ENCODE assay signal across 2 cellular contexts in the genomic region with DNA sequence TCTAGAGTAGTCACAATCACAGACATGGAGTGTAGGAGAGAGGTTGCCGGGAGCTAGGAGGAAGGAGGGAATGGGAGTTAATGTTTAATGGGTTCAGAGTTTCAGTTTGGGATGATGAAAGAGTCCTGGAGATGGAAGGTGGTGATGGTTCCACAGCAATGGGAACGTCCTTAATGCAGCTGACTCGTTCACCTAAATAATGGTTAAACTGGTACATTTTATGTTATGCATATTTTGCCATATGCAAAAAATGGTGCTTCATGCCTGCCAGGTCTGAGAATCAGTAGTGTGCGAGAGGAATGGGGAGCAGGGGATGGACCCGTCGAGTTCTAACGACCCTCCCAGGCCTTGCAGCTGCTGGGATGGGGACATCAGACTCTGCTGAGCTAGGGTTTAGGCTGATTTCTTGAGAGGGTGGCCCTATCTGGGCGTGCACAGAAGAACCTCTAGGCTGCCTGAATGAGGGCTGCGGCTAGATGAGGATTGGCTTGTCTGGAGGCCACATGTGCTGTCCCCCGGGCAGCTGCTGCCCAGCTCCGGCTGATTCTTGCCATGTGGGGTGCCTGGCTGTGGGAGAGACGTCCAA.
TF ChIP-seq lines count a peak whose summit lies in the region.

No MANE protein-coding gene starts in this region.

TF ChIP-seq in SK-N-SH, 30 proteins besides CTCF, POLR2A, EP300 and RAD21:
- TF ChIP-seq FOSL2 (IDR thresholded peaks at IDR 0.05; ENCODE audit: borderline replicate concordance, low read depth) = no peak
- no peak for TF ChIP-seq YY1 (IDR thresholded peaks at IDR 0.05; ENCODE audit: low read depth)
- peak; percentile 59; the same call in 1 of the 2 replicates for TF ChIP-seq MXI1 (IDR thresholded peaks at IDR 0.05; ENCODE audit: low read depth, low read length)
- TF ChIP-seq SIN3A (IDR thresholded peaks at IDR 0.05; ENCODE audit: borderline replicate concordance, low read depth, low read length) = no peak
TF ChIP-seq in SK-N-SH: peak in this region for 1.

TF ChIP-seq in SK-N-SH treated with all-trans-retinoic acid at 6 μM for 48 hours, 23 proteins besides CTCF, POLR2A, EP300 and RAD21:
- no peak for TF ChIP-seq ZNF8 (CRISPR knock-in tag; IDR thresholded peaks at IDR 0.05)
- no peak for TF ChIP-seq ZNF70 (CRISPR knock-in tag; IDR thresholded peaks at IDR 0.05)
- TF ChIP-seq, protein P1, sequence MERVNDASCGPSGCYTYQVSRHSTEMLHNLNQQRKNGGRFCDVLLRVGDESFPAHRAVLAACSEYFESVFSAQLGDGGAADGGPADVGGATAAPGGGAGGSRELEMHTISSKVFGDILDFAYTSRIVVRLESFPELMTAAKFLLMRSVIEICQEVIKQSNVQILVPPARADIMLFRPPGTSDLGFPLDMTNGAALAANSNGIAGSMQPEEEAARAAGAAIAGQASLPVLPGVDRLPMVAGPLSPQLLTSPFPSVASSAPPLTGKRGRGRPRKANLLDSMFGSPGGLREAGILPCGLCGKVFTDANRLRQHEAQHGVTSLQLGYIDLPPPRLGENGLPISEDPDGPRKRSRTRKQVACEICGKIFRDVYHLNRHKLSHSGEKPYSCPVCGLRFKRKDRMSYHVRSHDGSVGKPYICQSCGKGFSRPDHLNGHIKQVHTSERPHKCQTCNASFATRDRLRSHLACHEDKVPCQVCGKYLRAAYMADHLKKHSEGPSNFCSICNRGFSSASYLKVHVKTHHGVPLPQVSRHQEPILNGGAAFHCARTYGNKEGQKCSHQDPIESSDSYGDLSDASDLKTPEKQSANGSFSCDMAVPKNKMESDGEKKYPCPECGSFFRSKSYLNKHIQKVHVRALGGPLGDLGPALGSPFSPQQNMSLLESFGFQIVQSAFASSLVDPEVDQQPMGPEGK (CRISPR knock-in tag; IDR thresholded peaks at IDR 0.05; ENCODE audit: borderline replicate concordance) = no peak
- TF ChIP-seq CSDC2 (CRISPR knock-in tag; IDR thresholded peaks at IDR 0.05) = no peak
- no peak for TF ChIP-seq SNAI2 (CRISPR knock-in tag; IDR thresholded peaks at IDR 0.05)
- TF ChIP-seq ZFP30 (CRISPR knock-in tag; IDR thresholded peaks at IDR 0.05) = no peak
- no peak for TF ChIP-seq GLIS3 (CRISPR knock-in tag; IDR thresholded peaks at IDR 0.05)
- TF ChIP-seq TCF4 (CRISPR knock-in tag; IDR thresholded peaks at IDR 0.05; ENCODE audit: borderline replicate concordance) = no peak
- no peak for TF ChIP-seq ZFP3 (CRISPR knock-in tag; IDR thresholded peaks at IDR 0.05)
- TF ChIP-seq, protein P2, sequence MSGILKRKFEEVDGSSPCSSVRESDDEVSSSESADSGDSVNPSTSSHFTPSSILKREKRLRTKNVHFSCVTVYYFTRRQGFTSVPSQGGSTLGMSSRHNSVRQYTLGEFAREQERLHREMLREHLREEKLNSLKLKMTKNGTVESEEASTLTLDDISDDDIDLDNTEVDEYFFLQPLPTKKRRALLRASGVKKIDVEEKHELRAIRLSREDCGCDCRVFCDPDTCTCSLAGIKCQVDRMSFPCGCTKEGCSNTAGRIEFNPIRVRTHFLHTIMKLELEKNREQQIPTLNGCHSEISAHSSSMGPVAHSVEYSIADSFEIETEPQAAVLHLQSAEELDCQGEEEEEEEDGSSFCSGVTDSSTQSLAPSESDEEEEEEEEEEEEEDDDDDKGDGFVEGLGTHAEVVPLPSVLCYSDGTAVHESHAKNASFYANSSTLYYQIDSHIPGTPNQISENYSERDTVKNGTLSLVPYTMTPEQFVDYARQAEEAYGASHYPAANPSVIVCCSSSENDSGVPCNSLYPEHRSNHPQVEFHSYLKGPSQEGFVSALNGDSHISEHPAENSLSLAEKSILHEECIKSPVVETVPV (CRISPR knock-in tag; IDR thresholded peaks at IDR 0.05) = no peak
- TF ChIP-seq, protein P3, sequence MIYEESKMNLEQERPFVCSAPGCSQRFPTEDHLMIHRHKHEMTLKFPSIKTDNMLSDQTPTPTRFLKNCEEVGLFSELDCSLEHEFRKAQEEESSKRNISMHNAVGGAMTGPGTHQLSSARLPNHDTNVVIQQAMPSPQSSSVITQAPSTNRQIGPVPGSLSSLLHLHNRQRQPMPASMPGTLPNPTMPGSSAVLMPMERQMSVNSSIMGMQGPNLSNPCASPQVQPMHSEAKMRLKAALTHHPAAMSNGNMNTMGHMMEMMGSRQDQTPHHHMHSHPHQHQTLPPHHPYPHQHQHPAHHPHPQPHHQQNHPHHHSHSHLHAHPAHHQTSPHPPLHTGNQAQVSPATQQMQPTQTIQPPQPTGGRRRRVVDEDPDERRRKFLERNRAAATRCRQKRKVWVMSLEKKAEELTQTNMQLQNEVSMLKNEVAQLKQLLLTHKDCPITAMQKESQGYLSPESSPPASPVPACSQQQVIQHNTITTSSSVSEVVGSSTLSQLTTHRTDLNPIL (CRISPR knock-in tag; IDR thresholded peaks at IDR 0.05; ENCODE audit: low read depth) = no peak
- TF ChIP-seq ZNF565 (CRISPR knock-in tag; conservative IDR thresholded peaks at IDR 0.05; ENCODE audit: low read depth) = no peak
- TF ChIP-seq, protein P4, sequence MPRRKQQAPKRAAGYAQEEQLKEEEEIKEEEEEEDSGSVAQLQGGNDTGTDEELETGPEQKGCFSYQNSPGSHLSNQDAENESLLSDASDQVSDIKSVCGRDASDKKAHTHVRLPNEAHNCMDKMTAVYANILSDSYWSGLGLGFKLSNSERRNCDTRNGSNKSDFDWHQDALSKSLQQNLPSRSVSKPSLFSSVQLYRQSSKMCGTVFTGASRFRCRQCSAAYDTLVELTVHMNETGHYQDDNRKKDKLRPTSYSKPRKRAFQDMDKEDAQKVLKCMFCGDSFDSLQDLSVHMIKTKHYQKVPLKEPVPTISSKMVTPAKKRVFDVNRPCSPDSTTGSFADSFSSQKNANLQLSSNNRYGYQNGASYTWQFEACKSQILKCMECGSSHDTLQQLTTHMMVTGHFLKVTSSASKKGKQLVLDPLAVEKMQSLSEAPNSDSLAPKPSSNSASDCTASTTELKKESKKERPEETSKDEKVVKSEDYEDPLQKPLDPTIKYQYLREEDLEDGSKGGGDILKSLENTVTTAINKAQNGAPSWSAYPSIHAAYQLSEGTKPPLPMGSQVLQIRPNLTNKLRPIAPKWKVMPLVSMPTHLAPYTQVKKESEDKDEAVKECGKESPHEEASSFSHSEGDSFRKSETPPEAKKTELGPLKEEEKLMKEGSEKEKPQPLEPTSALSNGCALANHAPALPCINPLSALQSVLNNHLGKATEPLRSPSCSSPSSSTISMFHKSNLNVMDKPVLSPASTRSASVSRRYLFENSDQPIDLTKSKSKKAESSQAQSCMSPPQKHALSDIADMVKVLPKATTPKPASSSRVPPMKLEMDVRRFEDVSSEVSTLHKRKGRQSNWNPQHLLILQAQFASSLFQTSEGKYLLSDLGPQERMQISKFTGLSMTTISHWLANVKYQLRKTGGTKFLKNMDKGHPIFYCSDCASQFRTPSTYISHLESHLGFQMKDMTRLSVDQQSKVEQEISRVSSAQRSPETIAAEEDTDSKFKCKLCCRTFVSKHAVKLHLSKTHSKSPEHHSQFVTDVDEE (CRISPR knock-in tag; IDR thresholded peaks at IDR 0.05) = no peak
- TF ChIP-seq, protein P5, sequence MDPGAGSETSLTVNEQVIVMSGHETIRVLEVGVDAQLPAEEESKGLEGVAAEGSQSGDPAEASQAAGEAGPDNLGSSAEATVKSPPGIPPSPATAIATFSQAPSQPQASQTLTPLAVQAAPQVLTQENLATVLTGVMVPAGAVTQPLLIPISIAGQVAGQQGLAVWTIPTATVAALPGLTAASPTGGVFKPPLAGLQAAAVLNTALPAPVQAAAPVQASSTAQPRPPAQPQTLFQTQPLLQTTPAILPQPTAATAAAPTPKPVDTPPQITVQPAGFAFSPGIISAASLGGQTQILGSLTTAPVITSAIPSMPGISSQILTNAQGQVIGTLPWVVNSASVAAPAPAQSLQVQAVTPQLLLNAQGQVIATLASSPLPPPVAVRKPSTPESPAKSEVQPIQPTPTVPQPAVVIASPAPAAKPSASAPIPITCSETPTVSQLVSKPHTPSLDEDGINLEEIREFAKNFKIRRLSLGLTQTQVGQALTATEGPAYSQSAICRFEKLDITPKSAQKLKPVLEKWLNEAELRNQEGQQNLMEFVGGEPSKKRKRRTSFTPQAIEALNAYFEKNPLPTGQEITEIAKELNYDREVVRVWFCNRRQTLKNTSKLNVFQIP (CRISPR knock-in tag; IDR thresholded peaks at IDR 0.05; ENCODE audit: borderline replicate concordance, low read depth) = no peak
- no peak for TF ChIP-seq OSR1 (CRISPR knock-in tag; IDR thresholded peaks at IDR 0.05)
- TF ChIP-seq BACH2 (CRISPR knock-in tag; IDR thresholded peaks at IDR 0.05; ENCODE audit: borderline replicate concordance) = no peak
- no peak for TF ChIP-seq ZC3H10 (CRISPR knock-in tag; IDR thresholded peaks at IDR 0.05)
- TF ChIP-seq ISL1 (CRISPR knock-in tag; IDR thresholded peaks at IDR 0.05) = no peak
- no peak for TF ChIP-seq ARNTL (CRISPR knock-in tag; IDR thresholded peaks at IDR 0.05; ENCODE audit: borderline replicate concordance, low read depth)
